ENCODE assay signal across 8 cellular contexts in genomic region chr10:13439771-13440708, GRCh38.
DNase-seq lines count a peak whose midpoint lies in the region; ATAC-seq and TF ChIP-seq lines count a peak whose summit lies in the region.

No MANE protein-coding gene starts in this region.

- H3K36me3 Mint-ChIP-seq in activated CD4-positive, alpha-beta memory T cell treated with anti-CD3 and anti-CD28 coated beads, Interleukin-2, amount 10 ng/mL, durations not matched to agents 7 days and 5 days (ENCODE audit: low read depth): no peaks in the 10 kb centered on the region
- peaks cover 4% of the 10 kb centered on the region for H3K36me3 Mint-ChIP-seq in mesothelial cell of epicardium

- H3K27ac Mint-ChIP-seq in activated CD4-positive, alpha-beta memory T cell treated with anti-CD3 and anti-CD28 coated beads, Interleukin-2, amount 10 ng/mL, durations not matched to agents 7 days and 5 days: no peak overlapping the region
- H3K27ac Mint-ChIP-seq in mesothelial cell of epicardium: no peak overlapping the region

- no peak overlapping the region for H3K27ac ChIP-seq in DOHH2 (ENCODE audit: low read depth, low read length)

- H4K20me1 ChIP-seq in DOHH2 (ENCODE audit: control insufficient read depth, insufficient read depth, low read depth, low read length): no peaks in the 10 kb centered on the region

- peaks cover 52% of the 10 kb centered on the region for H3K27me3 Mint-ChIP-seq in activated CD4-positive, alpha-beta memory T cell treated with anti-CD3 and anti-CD28 coated beads, Interleukin-2, amount 10 ng/mL, durations not matched to agents 7 days and 5 days
- peaks cover 40% of the 10 kb centered on the region for H3K27me3 Mint-ChIP-seq in mesothelial cell of epicardium (ENCODE audit: low read depth)

- H3K9me3 ChIP-seq in DOHH2 (ENCODE audit: control insufficient read depth, insufficient read depth, low read length): no peaks in the 10 kb centered on the region

- peak overlapping the region; percentile 52; the same call in 1 of the 2 replicates for H3K4me3 ChIP-seq in DOHH2 (ENCODE audit: low read length)

- H3K27me3 ChIP-seq in DOHH2 (ENCODE audit: control insufficient read depth, low read length): peaks cover 50% of the 10 kb centered on the region

- CTCF ChIA-PET in activated CD4-positive, alpha-beta memory T cell treated with anti-CD3 and anti-CD28 coated beads, Interleukin-2, amount 10 ng/mL, durations not matched to agents 7 days and 5 days (lab: Charles Lee): interaction anchor here (0.6 to 2.5 kb wide), 16 partner anchors 9 to 278 kb away, joined by 3 to 30 read pairs (median 4); partner anchors contain the start of gene MCM10

- TF ChIP-seq CTCF in DOHH2 (IDR thresholded peaks at IDR 0.05; ENCODE audit: low read depth, low read length, poor library complexity, severe bottlenecking): peak; percentile 92
- peak; percentile 79 for TF ChIP-seq CTCF in mesothelial cell of epicardium (IDR thresholded peaks at IDR 0.05; ENCODE audit: unreplicated experiment)

- no peaks in the 10 kb centered on the region for H3K9me3 Mint-ChIP-seq in activated CD4-positive, alpha-beta memory T cell treated with anti-CD3 and anti-CD28 coated beads, Interleukin-2, amount 10 ng/mL, durations not matched to agents 7 days and 5 days
- H3K9me3 Mint-ChIP-seq in mesothelial cell of epicardium: no peaks in the 10 kb centered on the region

- peaks cover 14% of the 10 kb centered on the region for H3K4me1 Mint-ChIP-seq in activated CD4-positive, alpha-beta memory T cell treated with anti-CD3 and anti-CD28 coated beads, Interleukin-2, amount 10 ng/mL, durations not matched to agents 7 days and 5 days
- H3K4me1 Mint-ChIP-seq in mesothelial cell of epicardium: peaks cover 12% of the 10 kb centered on the region

- H3K4me3 Mint-ChIP-seq in activated CD4-positive, alpha-beta memory T cell treated with anti-CD3 and anti-CD28 coated beads, Interleukin-2, amount 10 ng/mL, durations not matched to agents 7 days and 5 days: no peak overlapping the region
- peak overlapping the region; percentile 58 for H3K4me3 Mint-ChIP-seq in mesothelial cell of epicardium

- H3K4me2 ChIP-seq in DOHH2 (ENCODE audit: low read length): peak overlapping the region; percentile 70

- H3K79me2 ChIP-seq in DOHH2 (ENCODE audit: control insufficient read depth, low read length): no peaks in the 10 kb centered on the region

- POLR2A ChIA-PET in activated CD4-positive, alpha-beta memory T cell treated with anti-CD3 and anti-CD28 coated beads, Interleukin-2, amount 10 ng/mL, durations not matched to agents 7 days and 5 days (lab: Charles Lee): interaction anchor here (1.2 kb wide), 1 partner anchor 68 kb away, joined by 4 read pairs; no protein-coding TSS in a partner anchor

- no peaks in the 10 kb centered on the region for H3K36me3 ChIP-seq in DOHH2 (ENCODE audit: control insufficient read depth, low read length)

- H3K9me2 ChIP-seq in DOHH2 (replicated peaks; ENCODE audit: control insufficient read depth, low read length): no peaks in the 10 kb centered on the region

- DNase-seq in NCI-H460 (ENCODE audit: extremely low read depth, low read depth): peak; percentile 23
- DNase-seq in activated CD4-positive, alpha-beta memory T cell treated with anti-CD3 and anti-CD28 coated beads, Interleukin-2, amount 10 ng/mL, durations not matched to agents 7 days and 5 days: peak; percentile 62
- peak; percentile 35 for DNase-seq in effector CD8-positive, alpha-beta T cell (lab: John Stamatoyannopoulos, UW)
- peak; percentile 48 to 79 for DNase-seq in mesothelial cell of epicardium (ENCODE audit: low spot score in 2 of 2, unreplicated experiment in 2 of 2)
- DNase-seq in stimulated activated CD8-positive, alpha-beta memory T cell treated with anti-CD3 and anti-CD28 coated beads, Interleukin-2, amount 100 ng/mL, for 48 hours (ENCODE audit: low read depth in 2 of 2): peak; percentile 38 to 55

- no peaks in the 10 kb centered on the region for H3F3A ChIP-seq in DOHH2 (ENCODE audit: control insufficient read depth, insufficient read depth)

- H3K4me1 ChIP-seq in DOHH2 (ENCODE audit: control insufficient read depth, low read length): peaks cover 10% of the 10 kb centered on the region

- ATAC-seq in HG02763 (IDR thresholded peaks at IDR 0.05; ENCODE audit: unreplicated experiment) (peak; percentile 64), GM18867 (IDR thresholded peaks at IDR 0.05; ENCODE audit: unreplicated experiment) (no peak)
